28 cellular contexts compared by ENCODE assay signal in the genomic region with DNA sequence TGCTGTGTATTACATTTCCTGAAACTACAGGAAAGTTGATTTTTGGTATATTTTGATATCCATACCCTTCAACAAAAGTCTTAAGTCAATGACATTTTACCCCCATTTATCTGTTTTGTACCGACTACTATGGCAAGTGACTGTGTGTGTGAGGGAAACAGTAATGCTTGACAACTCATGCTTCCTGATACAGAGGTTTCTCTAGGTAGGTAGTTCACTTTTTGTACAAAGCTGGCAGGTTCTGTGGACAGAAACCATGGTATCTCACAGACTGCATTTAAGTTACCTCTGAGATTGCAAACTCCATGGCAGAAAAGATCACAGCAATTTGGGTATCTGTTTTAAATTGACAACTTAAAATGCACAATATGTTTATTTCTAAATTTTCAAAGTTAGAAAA.
"Had no signal": no experiment of that assay in that cellular context is flagged by ENCODE, and none has a peak within 500 bp of the region (broad histone marks: within the 10 kb centered on the region; RNA-seq: fewer than 3 reads in every experiment).

No MANE protein-coding gene starts in this region.

- H3K4me3 Mint-ChIP-seq: activated CD8-positive, alpha-beta T cell treated with anti-CD3 and anti-CD28 coated beads for 36 hours; activated naive CD8-positive, alpha-beta T cell; activated T-cell treated with anti-CD3 and anti-CD28 coated beads, Interleukin-2, amount 50 U/mL, for 4 hours; activated T-helper 17 cell treated with anti-CD3 and anti-CD28 coated beads, Interleukin-2, amount 50 U/mL, for 72 hours; central memory CD8-positive, alpha-beta T cell; dendritic cell treated with granulocyte-macrophage colony-stimulating factor and Interleukin-4, amounts not matched to agents 40 ng/mL and 50 ng/mL, for 4 days; endodermal cell; T-helper 17 cell; T-helper 2 cell treated with Interferon-gamma antibody and Interleukin-4, amounts not matched to agents 5 μg/mL and 100 μg/mL, for 36 hours had no signal

- ATAC-seq: activated CD8-positive, alpha-beta T cell treated with anti-CD3 and anti-CD28 coated beads for 36 hours; activated T-cell treated with anti-CD3 and anti-CD28 coated beads, Interleukin-2, amount 50 U/mL, for 4 hours; activated T-helper 17 cell treated with anti-CD3 and anti-CD28 coated beads, Interleukin-2, amount 50 U/mL, for 72 hours; esophagus mucosa; T-helper 17 cell had no signal

- H3K27ac ChIP-seq: brain microvascular endothelial cell, coronary artery, dorsolateral prefrontal cortex had no signal

- H3K27me3 ChIP-seq: brain microvascular endothelial cell, dorsolateral prefrontal cortex had no signal

- DNase-seq: activated CD4-positive, alpha-beta T cell treated with anti-CD3 and anti-CD28 coated beads for 1 hour; activated CD4-positive, alpha-beta T cell treated with anti-CD3 and anti-CD28 coated beads for 4 hours; activated CD4-positive, alpha-beta T cell treated with anti-CD3 and anti-CD28 coated beads, Interleukin-2, amount 50 U/mL, for 1 hour; activated CD4-positive, alpha-beta T cell treated with anti-CD3 and anti-CD28 coated beads, Interleukin-2, amount 50 U/mL, for 48 hours; activated CD8-positive, alpha-beta memory T cell treated with anti-CD3 and anti-CD28 coated beads for 24 hours; activated CD8-positive, alpha-beta T cell treated with anti-CD3 and anti-CD28 coated beads for 36 hours; activated effector memory CD4-positive, alpha-beta T cell treated with Interleukin-2 at 50 U/mL for 16 hours; activated gamma-delta T cell treated with Interleukin-2 at 50 U/mL for 16 hours; activated naive CD4-positive, alpha-beta T cell treated with anti-CD3 and anti-CD28 coated beads, Interleukin-2, amount 50 U/mL, for 16 hours; activated naive CD4-positive, alpha-beta T cell treated with Interleukin-2 at 50 U/mL for 16 hours; activated T-cell treated with anti-CD3 and anti-CD28 coated beads, Interleukin-2, amount 50 U/mL, for 4 hours; amniotic stem cell; anterior cingulate cortex; brain microvascular endothelial cell; dorsolateral prefrontal cortex; effector memory CD4-positive, alpha-beta T cell; endodermal cell; foreskin fibroblast; head of caudate nucleus; T-helper 17 cell; T1000 had no signal

- H3K27me3 Mint-ChIP-seq: activated CD8-positive, alpha-beta T cell treated with anti-CD3 and anti-CD28 coated beads for 36 hours; activated naive CD8-positive, alpha-beta T cell; activated T-helper 17 cell treated with anti-CD3 and anti-CD28 coated beads, Interleukin-2, amount 50 U/mL, for 72 hours; central memory CD8-positive, alpha-beta T cell; dendritic cell treated with granulocyte-macrophage colony-stimulating factor and Interleukin-4, amounts not matched to agents 40 ng/mL and 50 ng/mL, for 4 days; T-helper 17 cell had no signal

- H3K9me3 Mint-ChIP-seq: activated CD8-positive, alpha-beta T cell treated with anti-CD3 and anti-CD28 coated beads for 36 hours; activated T-cell treated with anti-CD3 and anti-CD28 coated beads, Interleukin-2, amount 50 U/mL, for 4 hours; central memory CD8-positive, alpha-beta T cell; dendritic cell treated with granulocyte-macrophage colony-stimulating factor and Interleukin-4, amounts not matched to agents 40 ng/mL and 50 ng/mL, for 4 days; endodermal cell; T-helper 2 cell treated with Interferon-gamma antibody and Interleukin-4, amounts not matched to agents 5 μg/mL and 100 μg/mL, for 36 hours had no signal

- H3K27ac Mint-ChIP-seq: activated CD8-positive, alpha-beta T cell treated with anti-CD3 and anti-CD28 coated beads for 36 hours; activated naive CD8-positive, alpha-beta T cell; activated T-helper 17 cell treated with anti-CD3 and anti-CD28 coated beads, Interleukin-2, amount 50 U/mL, for 72 hours; dendritic cell treated with granulocyte-macrophage colony-stimulating factor and Interleukin-4, amounts not matched to agents 40 ng/mL and 50 ng/mL, for 4 days; endodermal cell; T-helper 17 cell; T-helper 2 cell treated with Interferon-gamma antibody and Interleukin-4, amounts not matched to agents 5 μg/mL and 100 μg/mL, for 36 hours had no signal

- H3K36me3 ChIP-seq: brain microvascular endothelial cell had no signal

- H3K4me3 ChIP-seq: coronary artery, dorsolateral prefrontal cortex had no signal
